12 cellular contexts compared by ENCODE assay signal in the genomic region with DNA sequence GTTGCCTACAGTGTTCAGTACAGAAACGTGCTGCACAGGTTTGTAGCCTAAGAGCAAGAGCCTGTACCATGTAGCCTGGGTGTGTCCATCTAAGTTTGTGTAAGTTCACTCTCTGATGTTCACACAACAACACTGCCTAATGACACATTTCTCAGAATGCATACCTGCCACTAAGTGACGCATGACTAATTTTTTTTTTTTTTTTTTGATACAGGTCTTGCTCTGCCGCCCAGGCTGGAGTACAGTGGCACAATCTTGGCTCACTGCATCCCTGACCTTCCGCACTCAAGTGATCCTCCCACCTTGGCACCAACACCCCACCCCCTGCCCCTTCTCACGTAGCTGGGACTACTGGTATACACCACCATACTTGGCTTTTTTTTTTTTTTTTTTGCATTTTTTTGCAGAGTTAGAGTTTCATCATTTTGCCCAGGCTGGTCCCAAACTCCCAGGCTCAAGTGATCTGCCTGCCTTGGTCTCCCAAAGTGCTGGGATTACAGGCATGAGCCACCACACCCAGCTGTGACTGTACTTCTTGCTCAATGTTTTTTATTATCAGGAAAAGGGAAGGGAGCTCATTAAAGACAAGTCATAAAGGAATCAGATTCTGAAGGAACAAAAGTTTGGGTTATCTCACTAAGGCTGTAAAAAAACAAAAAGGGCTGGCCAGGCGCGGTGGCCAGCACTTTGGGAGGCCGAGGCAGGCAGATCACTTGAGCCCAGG. TPM values are rescaled to one million over a fixed set of nuclear protein-coding genes. Genes with fewer than 3 reads are reported as not detected.
DNase-seq lines count a peak whose midpoint lies in the region; ATAC-seq and TF ChIP-seq lines count a peak whose summit lies in the region.
"Had no signal": no experiment of that assay in that cellular context is flagged by ENCODE, and none has a peak within 500 bp of the region (broad histone marks: within the 10 kb centered on the region; RNA-seq: fewer than 3 reads in every experiment).

No MANE protein-coding gene starts in this region.

- in situ Hi-C loops in ACHN (cut with HindIII; ENCODE audit: low pct_ligation_motif_present, low pct_unique_long_range_greater_than_20kb, low sequenced_read_pairs), result no loop called here

- peak; percentile 50 for ATAC-seq in omental fat pad (ENCODE audit: low FRiP score)
- ATAC-seq in GM18519 (IDR thresholded peaks at IDR 0.05; ENCODE audit: low FRiP score, unreplicated experiment), result no peak
- no peak for ATAC-seq in HG02970 (IDR thresholded peaks at IDR 0.05; ENCODE audit: low FRiP score, unreplicated experiment)
- ATAC-seq: GM23338 had no signal

- no peak for TF ChIP-seq CTCF in omental fat pad (IDR thresholded peaks at IDR 0.05)

- DNase-seq in ACHN (peak; percentile 47), NCI-H226 (peak; percentile 56), fibroblast of gingiva (ENCODE audit: low read depth) (peak; percentile 75), omental fat pad (ENCODE audit: low spot score) (no peak)
- DNase-seq in activated naive CD4-positive, alpha-beta T cell treated with Interleukin-2 at 50 U/mL for 16 hours, result no peak
- DNase-seq in activated effector memory CD4-positive, alpha-beta T cell treated with Interleukin-2 at 50 U/mL for 16 hours, result no peak
- DNase-seq: nephron progenitor cell, T-helper 9 cell had no signal

RNA-seq across cellular contexts. Expression of a gene that starts 10.0 kb away (rescaled TPM):
- 100 to 1,000 TPM in 3 of 4 donors, 10 to 100 TPM in 1; 63.7 to 131 (median 113) TPM for total RNA-seq in omental fat pad

RNA-seq across cellular contexts. Expression of a gene that starts 16.6 kb away (rescaled TPM):
- 1 to 10 TPM in 1 of 4 donors, not detected in 3; 6.3 TPM for total RNA-seq in omental fat pad
- total RNA-seq: B cell, GM23338 had no signal

RNA-seq across cellular contexts. Expression of a gene that starts 27.1 kb away (rescaled TPM):
- 1 to 10 TPM in 2 of 4 donors, under 1 TPM in 1, not detected in 1; 0.93 to 5.2 (median 1.3) TPM for total RNA-seq in omental fat pad
- total RNA-seq: B cell, GM23338 had no signal

RNA-seq across cellular contexts. Expression of a gene that starts 55.9 kb away (rescaled TPM):
- 100 to 1,000 TPM in 3 of 4 donors, 10 to 100 TPM in 1; 56.0 to 215 (median 144) TPM for total RNA-seq in omental fat pad

Comparison
In these comparisons a context has a peak if more than half of its experiments do, and no peak if none do; other contexts are left out.
1. DNase-seq: peak in ACHN (single experiment), NCI-H226 (single experiment) and fibroblast of gingiva (single experiment); none in omental fat pad (single experiment), activated naive CD4-positive, alpha-beta T cell treated with Interleukin-2 at 50 U/mL for 16 hours (single experiment) and activated effector memory CD4-positive, alpha-beta T cell treated with Interleukin-2 at 50 U/mL for 16 hours (single experiment).